ENCODE assay signal across 8 cellular contexts in the genomic region with DNA sequence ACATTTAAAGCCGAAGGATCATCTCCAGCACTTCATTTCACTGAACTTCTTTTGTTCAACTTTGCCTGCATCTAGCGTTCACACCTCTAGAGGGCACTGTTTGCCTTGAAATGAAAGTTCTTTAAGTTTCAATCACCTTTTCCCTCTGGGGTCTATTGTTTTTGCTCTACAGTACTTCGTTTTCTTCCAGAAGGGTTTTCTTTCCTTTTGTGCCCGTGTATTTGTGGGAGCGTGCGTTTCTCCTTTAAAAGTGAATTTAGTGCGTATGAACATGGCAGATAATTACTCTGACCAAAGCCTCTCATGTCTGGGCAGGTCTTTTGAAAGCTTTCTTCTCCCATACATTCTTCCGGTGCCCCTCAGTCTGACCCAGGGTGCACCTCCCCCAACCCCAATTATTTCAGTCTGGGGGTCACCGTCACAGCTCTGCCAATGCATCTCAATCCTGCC.
DNase-seq lines count a peak whose midpoint lies in the region; ATAC-seq and TF ChIP-seq lines count a peak whose summit lies in the region.

No MANE protein-coding gene starts in this region.

- no peak for ATAC-seq in CD8-positive, alpha-beta T cell
- ATAC-seq in gastroesophageal sphincter = no peak
- no peak for ATAC-seq in HG03175 (IDR thresholded peaks at IDR 0.05; ENCODE audit: unreplicated experiment)

- peak; percentile 55 for TF ChIP-seq CTCF in CD8-positive, alpha-beta T cell (IDR thresholded peaks at IDR 0.05)
- TF ChIP-seq CTCF in WI38 (IDR thresholded peaks at IDR 0.05; ENCODE audit: low read depth, low read length) (peak; percentile 71), gastroesophageal sphincter (IDR thresholded peaks at IDR 0.05) (peak; percentile 57 to 77 (median 62)), prostate gland (IDR thresholded peaks at IDR 0.05) (peak; percentile 39 to 71 (median 66))

- no peak overlapping the region for H3K4me3 Mint-ChIP-seq in CD8-positive, alpha-beta T cell

- TF ChIP-seq EP300 in gastroesophageal sphincter (IDR thresholded peaks at IDR 0.05) = no peak

- no peak overlapping the region for H3K4me3 ChIP-seq in CD8-positive, alpha-beta T cell (ENCODE audit: low read depth, low read length)
- no peak overlapping the region for H3K4me3 ChIP-seq in GM23248
- no peak overlapping the region for H3K4me3 ChIP-seq in WI38 (ENCODE audit: low read depth, low read length)
- no peak overlapping the region for H3K4me3 ChIP-seq in gastroesophageal sphincter
- no peak overlapping the region for H3K4me3 ChIP-seq in prostate gland

- 5 to 8% methylated on average over 9 of the region's 9 CpGs for WGBS in GM23248 (ENCODE audit: low coverage in 1 of 2, low lambda C conversion rate in 2 of 2, missing lambda C conversion rate in 2 of 2), 2 experiments
- 14 to 18% methylated on average over 8 to 9 of the region's 9 CpGs for WGBS in gastroesophageal sphincter (ENCODE audit: low coverage in 1 of 2), 2 donors
- 14% methylated on average over 9 of the region's 9 CpGs for WGBS in prostate gland

- intact Hi-C loops in CD8-positive, alpha-beta T cell (cut with DNase I, micrococcal nuclease) = loop anchor here in 1 of 2 experiments (5.0 kb wide), 1 partner anchor 1377 kb away; no protein-coding TSS in a partner anchor
- intact Hi-C loops in prostate gland (cut with DNase I) = no loop called here

- no peaks in the 10 kb centered on the region for H3F3A ChIP-seq in GM23248 (ENCODE audit: insufficient read depth)

- no peaks in the 10 kb centered on the region for H3K36me3 ChIP-seq in CD8-positive, alpha-beta T cell (ENCODE audit: insufficient read depth, low read length)
- H3K36me3 ChIP-seq in GM23248 (ENCODE audit: low read depth) = no peaks in the 10 kb centered on the region
- no peaks in the 10 kb centered on the region for H3K36me3 ChIP-seq in gastroesophageal sphincter
- H3K36me3 ChIP-seq in prostate gland = no peaks in the 10 kb centered on the region

- CTCF ChIA-PET in CD8-positive, alpha-beta T cell (lab: Charles Lee) = interaction anchor here (1.2 to 1.6 kb wide), 2 partner anchors 16 to 35 kb away, joined by 3 to 4 read pairs; no protein-coding TSS in a partner anchor

- H3K36me3 Mint-ChIP-seq in CD8-positive, alpha-beta T cell = no peaks in the 10 kb centered on the region

- in situ Hi-C loops in GM23248 (cut with MboI) = no loop called here

- H3K4me2 ChIP-seq in GM23248 (ENCODE audit: unreplicated experiment) = no peak overlapping the region

- H3K9me3 ChIP-seq in CD8-positive, alpha-beta T cell (ENCODE audit: low read length) = no peaks in the 10 kb centered on the region
- no peaks in the 10 kb centered on the region for H3K9me3 ChIP-seq in GM23248 (ENCODE audit: low read depth)
- no peaks in the 10 kb centered on the region for H3K9me3 ChIP-seq in gastroesophageal sphincter
- no peaks in the 10 kb centered on the region for H3K9me3 ChIP-seq in prostate gland

- no peaks in the 10 kb centered on the region for H3K9me2 ChIP-seq in GM23248 (ENCODE audit: insufficient read depth)

- no peaks in the 10 kb centered on the region for H3K27me3 ChIP-seq in CD8-positive, alpha-beta T cell (ENCODE audit: insufficient read depth, low read length)
- peaks cover 17% of the 10 kb centered on the region for H3K27me3 ChIP-seq in GM23248 (replicated peaks; ENCODE audit: insufficient read depth)
- no peaks in the 10 kb centered on the region for H3K27me3 ChIP-seq in gastroesophageal sphincter
- H3K27me3 ChIP-seq in prostate gland (replicated peaks; ENCODE audit: insufficient read depth) = no peaks in the 10 kb centered on the region

- TF ChIP-seq POLR2A in gastroesophageal sphincter (IDR thresholded peaks at IDR 0.05) (no peak), prostate gland (IDR thresholded peaks at IDR 0.05) (no peak)

- no peak overlapping the region for H3K9ac ChIP-seq in GM23248

- POLR2A ChIA-PET in CD8-positive, alpha-beta T cell (lab: Charles Lee) = no interaction called here

- H3K9me3 Mint-ChIP-seq in CD8-positive, alpha-beta T cell = no peaks in the 10 kb centered on the region

- no peaks in the 10 kb centered on the region for H3K4me1 ChIP-seq in CD8-positive, alpha-beta T cell (ENCODE audit: insufficient read depth, low read length)
- no peaks in the 10 kb centered on the region for H3K4me1 ChIP-seq in GM23248 (ENCODE audit: insufficient read depth)
- H3K4me1 ChIP-seq in gastroesophageal sphincter = peaks cover 0 to 22% (median 0%) of the 10 kb centered on the region in 3 donors
- H3K4me1 ChIP-seq in prostate gland (replicated peaks) = no peaks in the 10 kb centered on the region

- no peak overlapping the region for H3K27ac Mint-ChIP-seq in CD8-positive, alpha-beta T cell

- H3K79me2 ChIP-seq in GM23248 (ENCODE audit: insufficient read depth) = no peaks in the 10 kb centered on the region

- H3K27ac ChIP-seq in CD8-positive, alpha-beta T cell (ENCODE audit: low read depth, low read length) = no peak overlapping the region
- H3K27ac ChIP-seq in GM23248 = no peak overlapping the region
- no peak overlapping the region for H3K27ac ChIP-seq in gastroesophageal sphincter
- no peak overlapping the region for H3K27ac ChIP-seq in prostate gland

- H3K4me1 Mint-ChIP-seq in CD8-positive, alpha-beta T cell (ENCODE audit: low read depth) = peaks cover 2% of the 10 kb centered on the region

- H4K20me1 ChIP-seq in GM23248 (ENCODE audit: insufficient read depth) = no peaks in the 10 kb centered on the region

- 0 out of 2 replicates have a peak overlapping the region, but pooled peaks have one; percentile 1 for H2AFZ ChIP-seq in GM23248

- DNase-seq in CD8-positive, alpha-beta T cell = peak in 4 of 7 experiments; percentile 3 to 27 (median 8)
- DNase-seq in GM23248 (peak; percentile 51), NCI-H2107 (lab: John Stamatoyannopoulos, UW) (peak; percentile 79), prostate gland (ENCODE audit: low spot score) (peak; percentile 19)
- DNase-seq in effector CD8-positive, alpha-beta T cell (lab: John Stamatoyannopoulos, UW) = no peak

- peaks cover 11% of the 10 kb centered on the region for H3K27me3 Mint-ChIP-seq in CD8-positive, alpha-beta T cell (ENCODE audit: low read depth)
